Comparison of ENCODE assay signal across 8 cellular contexts in genomic region chr15:43134157-43134637, GRCh38. TPM values are rescaled to one million over a fixed set of nuclear protein-coding genes. Genes with fewer than 3 reads are reported as not detected.
DNase-seq lines count a peak whose midpoint lies in the region; ATAC-seq and TF ChIP-seq lines count a peak whose summit lies in the region.

No MANE protein-coding gene starts in this region.

- no TSS peak for BruUV-seq in mammary epithelial cell (replicated peaks; lab: Mats Ljungman, UMichigan)

- H3K36me3 ChIP-seq in MG63 (peaks cover 24% of the 10 kb centered on the region), mammary epithelial cell (ENCODE audit: insufficient read depth, low read length) (no peaks in the 10 kb centered on the region), lower lobe of right lung (peaks cover 38% of the 10 kb centered on the region), transverse colon (peaks cover 0 to 24% (median 8%) of the 10 kb centered on the region in 4 donors)

- H3K27ac ChIP-seq in mammary epithelial cell (ENCODE audit: insufficient read depth, low read depth, low read length) (peak overlapping the region; percentile 74), lower lobe of right lung (peak overlapping the region; percentile 93), transverse colon (peak overlapping the region; percentile 88 to 94 (median 92))

- no peak for TF ChIP-seq CTCF in mammary epithelial cell (conservative IDR thresholded peaks at IDR 0.05 in 1 of 2, IDR thresholded peaks at IDR 0.05 in 1 of 2; ENCODE audit: extremely low read depth in 1 of 2, insufficient read depth in 1 of 2, low read depth in 1 of 2, low read length in 2 of 2)
- no peak for TF ChIP-seq CTCF in lower lobe of right lung (IDR thresholded peaks at IDR 0.05)
- no peak for TF ChIP-seq CTCF in transverse colon (IDR thresholded peaks at IDR 0.05)

- H3K27ac Mint-ChIP-seq in activated CD8-positive, alpha-beta memory T cell treated with anti-CD3 and anti-CD28 coated beads, Interleukin-2, amount 10 ng/mL, durations not matched to agents 7 days and 5 days, result peak overlapping the region; percentile 86

- H2AFZ ChIP-seq in mammary epithelial cell (ENCODE audit: low read depth, low read length), result peak overlapping the region; percentile 98

- H3K36me3 Mint-ChIP-seq in activated CD8-positive, alpha-beta memory T cell treated with anti-CD3 and anti-CD28 coated beads, Interleukin-2, amount 10 ng/mL, durations not matched to agents 7 days and 5 days, result peaks cover 29% of the 10 kb centered on the region

- peaks cover 3% of the 10 kb centered on the region for H3K27me3 Mint-ChIP-seq in activated CD8-positive, alpha-beta memory T cell treated with anti-CD3 and anti-CD28 coated beads, Interleukin-2, amount 10 ng/mL, durations not matched to agents 7 days and 5 days

- peak overlapping the region; percentile 69 for H3K4me3 ChIP-seq in MG63
- peak overlapping the region; percentile 35 to 78 (median 66) for H3K4me3 ChIP-seq in mammary epithelial cell (replicated peaks in 1 of 3; ENCODE audit: insufficient read depth in 1 of 3, low read depth in 2 of 3, low read length in 3 of 3)
- peak overlapping the region; percentile 81 for H3K4me3 ChIP-seq in lower lobe of right lung
- H3K4me3 ChIP-seq in transverse colon, result peak overlapping the region; percentile 78 to 94 (median 88)

- H3K27me3 ChIP-seq in MG63 (no peaks in the 10 kb centered on the region), mammary epithelial cell (ENCODE audit: insufficient read depth, low read length) (no peaks in the 10 kb centered on the region), lower lobe of right lung (ENCODE audit: low read depth) (no peaks in the 10 kb centered on the region), transverse colon (no peaks in the 10 kb centered on the region)

- WGBS in mammary epithelial cell (ENCODE audit: low coverage, missing lambda C conversion rate), result 12% methylated on average over 6 of the region's 12 CpGs
- 10% methylated on average over 12 of the region's 12 CpGs; no CpG with 5 or more reads in 1 of the 2 donors for WGBS in transverse colon (ENCODE audit: low coverage in 1 of 2), 2 donors

- TF ChIP-seq POLR2A in transverse colon (IDR thresholded peaks at IDR 0.05), result no peak

- in situ Hi-C loops in mammary epithelial cell (cut with MboI; ENCODE audit: low sequenced_read_pairs in 2 of 2) (no loop called here), transverse colon (cut with MboI; ENCODE audit: low pct_ligation_motif_present in 1 of 4, low pct_unique_long_range_greater_than_20kb in 1 of 4, low sequenced_read_pairs in 3 of 4) (no loop called here)

- dilution Hi-C loops in mammary epithelial cell (cut with HindIII; ENCODE audit: low sequenced_read_pairs), result no loop called here

- CTCF ChIA-PET in activated CD8-positive, alpha-beta memory T cell treated with anti-CD3 and anti-CD28 coated beads, Interleukin-2, amount 10 ng/mL, durations not matched to agents 7 days and 5 days (lab: Charles Lee), result interaction anchor here (1.1 kb wide), 1 partner anchor 18 kb away, joined by 3 read pairs; no protein-coding TSS in a partner anchor
- CTCF ChIA-PET in mammary epithelial cell (lab: Charles Lee; ENCODE audit: low non-redundant PET), result no interaction called here

- H3K9me3 ChIP-seq in MG63 (no peaks in the 10 kb centered on the region), mammary epithelial cell (replicated peaks; ENCODE audit: insufficient read depth, low read length) (no peaks in the 10 kb centered on the region), lower lobe of right lung (no peaks in the 10 kb centered on the region), transverse colon (no peaks in the 10 kb centered on the region)

- peak overlapping the region; percentile 81 for H3K9ac ChIP-seq in mammary epithelial cell (ENCODE audit: insufficient read depth, low read length)

- peak overlapping the region; percentile 87 for H3K4me2 ChIP-seq in mammary epithelial cell (ENCODE audit: insufficient read depth, low read depth, low read length)

- no peaks in the 10 kb centered on the region for H4K20me1 ChIP-seq in mammary epithelial cell (ENCODE audit: insufficient read depth, low read length)

- TF ChIP-seq EP300 in transverse colon (IDR thresholded peaks at IDR 0.05; ENCODE audit: low read depth), result no peak

- peak; percentile 61 for DNase-seq in activated CD8-positive, alpha-beta memory T cell treated with anti-CD3 and anti-CD28 coated beads, Interleukin-2, amount 10 ng/mL, durations not matched to agents 7 days and 5 days
- DNase-seq in activated CD8-positive, alpha-beta memory T cell treated with anti-CD3 and anti-CD28 coated beads, Interleukin-2, amount 50 U/mL, for 4 hours, result no peak
- DNase-seq in MG63, result no peak
- DNase-seq in mammary epithelial cell, result peak; percentile 31
- no peak for DNase-seq in lower lobe of right lung
- DNase-seq in transverse colon, result no peak
- no peak for DNase-seq in NCI-H187 treated with DMSO at 0.1 percent for 48 hours (lab: John Stamatoyannopoulos, UW)
- no peak for DNase-seq in SIG-M5 (lab: John Stamatoyannopoulos, UW)

- H3K4me3 Mint-ChIP-seq in activated CD8-positive, alpha-beta memory T cell treated with anti-CD3 and anti-CD28 coated beads, Interleukin-2, amount 10 ng/mL, durations not matched to agents 7 days and 5 days, result peak overlapping the region; percentile 83

- ATAC-seq in activated CD8-positive, alpha-beta memory T cell treated with anti-CD3 and anti-CD28 coated beads, Interleukin-2, amount 10 ng/mL, durations not matched to agents 7 days and 5 days, result peak; percentile 27
- no peak for ATAC-seq in lower lobe of right lung

- intact Hi-C loops in mammary epithelial cell (cut with micrococcal nuclease) (no loop called here), lower lobe of right lung (cut with DNase I) (no loop called here), transverse colon (cut with DNase I; ENCODE audit: low total_unique reads) (no loop called here)

- H3K9me3 Mint-ChIP-seq in activated CD8-positive, alpha-beta memory T cell treated with anti-CD3 and anti-CD28 coated beads, Interleukin-2, amount 10 ng/mL, durations not matched to agents 7 days and 5 days (ENCODE audit: low read depth), result no peaks in the 10 kb centered on the region

- H3K4me1 Mint-ChIP-seq in activated CD8-positive, alpha-beta memory T cell treated with anti-CD3 and anti-CD28 coated beads, Interleukin-2, amount 10 ng/mL, durations not matched to agents 7 days and 5 days, result peaks cover 28% of the 10 kb centered on the region

- H3K4me1 ChIP-seq in mammary epithelial cell (ENCODE audit: insufficient read depth, low read length) (peaks cover 9% of the 10 kb centered on the region), lower lobe of right lung (peaks cover 24% of the 10 kb centered on the region), transverse colon (peaks cover 4 to 24% (median 17%) of the 10 kb centered on the region in 4 donors)

- H3K79me2 ChIP-seq in mammary epithelial cell (ENCODE audit: insufficient read depth, low read length), result peaks cover 13% of the 10 kb centered on the region

RNA-seq across cellular contexts. Expression of gene TMEM62, which starts 0.8 kb away (rescaled TPM):
- 10 to 100 TPM; 21.2 to 34.7 TPM for total RNA-seq in activated CD8-positive, alpha-beta memory T cell treated with anti-CD3 and anti-CD28 coated beads, Interleukin-2, amount 10 ng/mL, durations not matched to agents 7 days and 5 days
- total RNA-seq in MG63 (2014; rRNA removed; shearing (Covaris generic); ENCODE audit: low replicate concordance), result 12.2 and 12.8 TPM in 2 replicates
- total RNA-seq in mammary epithelial cell, result 10 to 100 TPM; 13.3 to 14.8 TPM
- polyA plus RNA-seq in mammary epithelial cell, result 4.7 TPM
- 4.8 TPM for polyA minus RNA-seq in mammary epithelial cell
- 26.2 TPM for total RNA-seq in lower lobe of right lung
- total RNA-seq in transverse colon, result 100 to 1,000 TPM in 1 of 4 donors, 10 to 100 TPM in 3; 21.3 to 367 (median 39.6) TPM

RNA-seq across cellular contexts. Expression of gene UBR1, which starts 28.4 kb away (rescaled TPM):
- 10 to 100 TPM; 34.9 to 42.1 TPM for total RNA-seq in activated CD8-positive, alpha-beta memory T cell treated with anti-CD3 and anti-CD28 coated beads, Interleukin-2, amount 10 ng/mL, durations not matched to agents 7 days and 5 days
- 12.6 and 16.8 TPM in 2 replicates for total RNA-seq in MG63 (2014; rRNA removed; shearing (Covaris generic); ENCODE audit: low replicate concordance)
- total RNA-seq in mammary epithelial cell (10 to 100 TPM; 32.5 to 45.8 TPM), lower lobe of right lung (32.5 TPM), transverse colon (100 to 1,000 TPM in 1 of 4 donors, 10 to 100 TPM in 3; 21.3 to 108 (median 34.2) TPM)
- polyA plus RNA-seq in mammary epithelial cell, result 9.6 TPM
- 25.4 TPM for polyA minus RNA-seq in mammary epithelial cell

RNA-seq across cellular contexts. Expression of gene CCNDBP1, which starts 51.0 kb away (rescaled TPM):
- 10 to 100 TPM; 60.5 to 78.4 TPM for total RNA-seq in activated CD8-positive, alpha-beta memory T cell treated with anti-CD3 and anti-CD28 coated beads, Interleukin-2, amount 10 ng/mL, durations not matched to agents 7 days and 5 days
- total RNA-seq in MG63 (2014; rRNA removed; shearing (Covaris generic); ENCODE audit: low replicate concordance), result 58.9 and 97.1 TPM in 2 replicates
- total RNA-seq in mammary epithelial cell (10 to 100 TPM; 41.3 to 82.5 TPM), lower lobe of right lung (71.0 TPM), transverse colon (100 to 1,000 TPM in 1 of 4 donors, 10 to 100 TPM in 3; 20.7 to 120 (median 80.0) TPM)
- 44.1 TPM for polyA plus RNA-seq in mammary epithelial cell
- 18.6 TPM for polyA minus RNA-seq in mammary epithelial cell

Comparison
In these comparisons a context has a peak if more than half of its experiments do, and no peak if none do; other contexts are left out.
1. DNase-seq: peak in activated CD8-positive, alpha-beta memory T cell treated with anti-CD3 and anti-CD28 coated beads, Interleukin-2, amount 10 ng/mL, durations not matched to agents 7 days and 5 days (single experiment) and mammary epithelial cell (single experiment); none in activated CD8-positive, alpha-beta memory T cell treated with anti-CD3 and anti-CD28 coated beads, Interleukin-2, amount 50 U/mL, for 4 hours (single experiment), MG63 (single experiment), lower lobe of right lung (single experiment), transverse colon (single experiment), NCI-H187 treated with DMSO at 0.1 percent for 48 hours (single experiment) and SIG-M5 (single experiment).
2. Peak in every context shown above with its lines, with median percentiles within 50 percentile points of each other: H3K4me3 ChIP-seq and H3K27ac ChIP-seq.